1 cellular context compared by ENCODE assay signal in genomic region chr17:17019430-17019762, GRCh38.
TF ChIP-seq lines count a peak whose summit lies in the region.

No MANE protein-coding gene starts in this region.

TF ChIP-seq in H1, 55 proteins besides CTCF, POLR2A, EP300 and RAD21:
- no peak for TF ChIP-seq SP2 (IDR thresholded peaks at IDR 0.05; ENCODE audit: low read length)
- no peak for TF ChIP-seq NANOG (IDR thresholded peaks at IDR 0.05; ENCODE audit: insufficient read depth, low read depth, low read length, poor library complexity, severe bottlenecking)
- no peak for TF ChIP-seq CTBP2 (IDR thresholded peaks at IDR 0.05; ENCODE audit: borderline replicate concordance, insufficient read depth, insufficient read length, low read length)
